8 cellular contexts compared by ENCODE assay signal in the genomic region with DNA sequence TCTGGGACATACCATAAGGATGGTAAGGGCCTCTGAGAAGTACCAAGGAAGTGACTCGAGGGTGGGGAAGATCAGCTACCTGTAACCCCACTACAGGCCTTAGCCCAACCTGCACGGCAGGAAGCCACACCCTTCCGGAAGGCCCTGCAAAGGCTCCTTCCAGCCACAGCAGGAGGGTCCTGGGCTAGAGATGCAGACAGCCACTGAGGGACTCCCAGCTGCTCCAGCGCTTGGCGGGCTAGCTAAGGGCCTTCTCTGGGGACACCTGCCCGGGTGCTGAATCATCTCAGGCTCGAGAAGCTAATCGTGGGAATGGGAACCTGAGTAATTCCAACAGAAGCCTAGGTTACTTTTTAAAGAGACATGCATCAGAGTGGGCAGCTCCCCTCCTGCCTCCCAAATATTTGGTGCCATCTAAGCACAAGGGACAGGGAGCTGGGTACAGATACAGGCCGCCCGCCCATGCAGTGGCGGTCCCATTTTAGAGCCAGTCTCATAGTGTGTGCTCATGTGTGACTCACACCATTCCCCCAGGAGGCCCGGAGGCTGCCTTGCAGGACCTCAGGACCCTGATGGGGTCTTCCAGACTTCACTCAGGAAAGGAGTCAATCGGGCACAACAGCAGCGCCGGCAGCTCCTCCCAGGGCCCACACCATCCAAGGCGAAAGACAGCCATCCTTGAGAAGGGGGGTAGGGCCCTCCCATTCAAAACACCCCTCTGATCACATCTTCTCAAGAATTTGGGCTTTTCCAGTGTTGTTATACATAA. TPM values are rescaled to one million over a fixed set of nuclear protein-coding genes. Genes with fewer than 3 reads are reported as not detected.
DNase-seq lines count a peak whose midpoint lies in the region; ATAC-seq and TF ChIP-seq lines count a peak whose summit lies in the region.

No MANE protein-coding gene starts in this region.

- H3K79me2 ChIP-seq in DOHH2 (ENCODE audit: control insufficient read depth, low read length) = peaks cover 99% of the 10 kb centered on the region
- peaks cover 99% of the 10 kb centered on the region for H3K79me2 ChIP-seq in SK-N-SH (ENCODE audit: insufficient read depth)

- POLR2A ChIA-PET in SK-N-SH (lab: Yijun Ruan, JAX) = no interaction called here

- no peaks in the 10 kb centered on the region for H3K9me3 ChIP-seq in DOHH2 (ENCODE audit: control insufficient read depth, insufficient read depth, low read length)
- no peaks in the 10 kb centered on the region for H3K9me3 ChIP-seq in SK-N-SH
- H3K9me3 ChIP-seq in sigmoid colon = no peaks in the 10 kb centered on the region

- H4K20me1 ChIP-seq in DOHH2 (ENCODE audit: control insufficient read depth, insufficient read depth, low read depth, low read length) = peaks cover 14% of the 10 kb centered on the region
- peaks cover 99% of the 10 kb centered on the region for H4K20me1 ChIP-seq in SK-N-SH (ENCODE audit: insufficient read depth)

- H3K4me3 ChIP-seq in DOHH2 (ENCODE audit: low read length) (peak overlapping the region; percentile 62), SK-N-SH (ENCODE audit: low read depth in 2 of 2, low read length in 1 of 2) (no peak overlapping the region), sigmoid colon (peak overlapping the region in 2 of 4 donors; percentile 6 to 22)

- H3K4me1 ChIP-seq in DOHH2 (ENCODE audit: control insufficient read depth, low read length) = peaks cover 96% of the 10 kb centered on the region
- H3K4me1 ChIP-seq in SK-N-SH (ENCODE audit: control insufficient read depth in 1 of 2, insufficient read depth in 2 of 2, low read depth in 1 of 2, low read length in 1 of 2) = peaks cover 6 to 34% of the 10 kb centered on the region in 2 experiments
- peaks cover 0 to 98% (median 96%) of the 10 kb centered on the region in 4 donors for H3K4me1 ChIP-seq in sigmoid colon

- intact Hi-C loops in sigmoid colon (cut with DNase I) = no loop called here

- H3K9ac ChIP-seq in SK-N-SH = no peak overlapping the region

- CTCF ChIA-PET in SK-N-SH (lab: Yijun Ruan, JAX) = interaction anchor here (1.9 kb wide), 1 partner anchor 91 kb away, joined by 5 read pairs; no protein-coding TSS in a partner anchor

- TF ChIP-seq EP300 in SK-N-SH (IDR thresholded peaks at IDR 0.05; ENCODE audit: borderline replicate concordance in 1 of 2, low read depth in 1 of 2, low read length in 1 of 2) (no peak), sigmoid colon (IDR thresholded peaks at IDR 0.05) (no peak)

- no peak for DNase-seq in SK-N-SH
- peak; percentile 42 for DNase-seq in effector CD4-positive, alpha-beta T cell
- no peak for DNase-seq in sigmoid colon
- no peak for DNase-seq in SHP77 treated with DMSO at 0.1 percent for 48 hours (lab: John Stamatoyannopoulos, UW)

- no peak overlapping the region for H2AFZ ChIP-seq in SK-N-SH (ENCODE audit: low read depth)

- WGBS in SK-N-SH (ENCODE audit: low lambda C conversion rate) = 70% methylated on average over 10 of the region's 16 CpGs
- 38 to 49% methylated on average over 16 of the region's 16 CpGs for WGBS in sigmoid colon, 2 donors

- H3K27me3 ChIP-seq in DOHH2 (ENCODE audit: control insufficient read depth, low read length) = no peaks in the 10 kb centered on the region
- no peaks in the 10 kb centered on the region for H3K27me3 ChIP-seq in SK-N-SH (ENCODE audit: insufficient read depth)
- no peaks in the 10 kb centered on the region for H3K27me3 ChIP-seq in sigmoid colon

- ATAC-seq in GM21447 (IDR thresholded peaks at IDR 0.05; ENCODE audit: unreplicated experiment) = no peak
- no peak for ATAC-seq in GM19023 (IDR thresholded peaks at IDR 0.05; ENCODE audit: unreplicated experiment)
- no peak for ATAC-seq in GM21381 (IDR thresholded peaks at IDR 0.05; ENCODE audit: unreplicated experiment)

- TF ChIP-seq RAD21 in SK-N-SH (IDR thresholded peaks at IDR 0.05; ENCODE audit: low read length) = no peak

- no peak for TF ChIP-seq POLR2A in sigmoid colon (IDR thresholded peaks at IDR 0.05)

- H3K27ac ChIP-seq in DOHH2 (ENCODE audit: low read depth, low read length) = peak overlapping the region; percentile 88
- peak overlapping the region in 1 of 2 experiments; percentile 51; a peak in 2 of 4 replicates for H3K27ac ChIP-seq in SK-N-SH (ENCODE audit: low read depth in 2 of 2, low read length in 1 of 2)
- H3K27ac ChIP-seq in sigmoid colon = peak overlapping the region; percentile 98 to 100 (median 100)

- H3K4me2 ChIP-seq in DOHH2 (ENCODE audit: low read length) (peak overlapping the region; percentile 85), SK-N-SH (peak overlapping the region; percentile 26)

- H3K36me3 ChIP-seq in DOHH2 (ENCODE audit: control insufficient read depth, low read length) = peaks cover 66% of the 10 kb centered on the region
- H3K36me3 ChIP-seq in SK-N-SH (replicated peaks in 1 of 2; ENCODE audit: control insufficient read depth in 1 of 2, insufficient read depth in 2 of 2, low read length in 1 of 2) = peaks cover 5 to 48% of the 10 kb centered on the region in 2 experiments
- peaks cover 0 to 5% (median 2%) of the 10 kb centered on the region in 4 donors for H3K36me3 ChIP-seq in sigmoid colon

- TF ChIP-seq CTCF in DOHH2 (IDR thresholded peaks at IDR 0.05; ENCODE audit: low read depth, low read length, poor library complexity, severe bottlenecking) = no peak
- no peak for TF ChIP-seq CTCF in SK-N-SH (IDR thresholded peaks at IDR 0.05)
- TF ChIP-seq CTCF in sigmoid colon (IDR thresholded peaks at IDR 0.05) = no peak

- H3K9me2 ChIP-seq in DOHH2 (replicated peaks; ENCODE audit: control insufficient read depth, low read length) (no peaks in the 10 kb centered on the region), SK-N-SH (no peaks in the 10 kb centered on the region)

- H3F3A ChIP-seq in DOHH2 (ENCODE audit: control insufficient read depth, insufficient read depth) (peaks cover 27% of the 10 kb centered on the region), SK-N-SH (replicated peaks; ENCODE audit: insufficient read depth) (peaks cover 37% of the 10 kb centered on the region)

TF ChIP-seq in SK-N-SH, 30 proteins besides CTCF, POLR2A, EP300 and RAD21:
- TF ChIP-seq YY1 (IDR thresholded peaks at IDR 0.05; ENCODE audit: low read depth) = no peak
- no peak for TF ChIP-seq MXI1 (IDR thresholded peaks at IDR 0.05; ENCODE audit: low read depth, low read length)
- TF ChIP-seq NFIC (IDR thresholded peaks at IDR 0.05; ENCODE audit: borderline replicate concordance) = no peak
- TF ChIP-seq, protein P1, sequence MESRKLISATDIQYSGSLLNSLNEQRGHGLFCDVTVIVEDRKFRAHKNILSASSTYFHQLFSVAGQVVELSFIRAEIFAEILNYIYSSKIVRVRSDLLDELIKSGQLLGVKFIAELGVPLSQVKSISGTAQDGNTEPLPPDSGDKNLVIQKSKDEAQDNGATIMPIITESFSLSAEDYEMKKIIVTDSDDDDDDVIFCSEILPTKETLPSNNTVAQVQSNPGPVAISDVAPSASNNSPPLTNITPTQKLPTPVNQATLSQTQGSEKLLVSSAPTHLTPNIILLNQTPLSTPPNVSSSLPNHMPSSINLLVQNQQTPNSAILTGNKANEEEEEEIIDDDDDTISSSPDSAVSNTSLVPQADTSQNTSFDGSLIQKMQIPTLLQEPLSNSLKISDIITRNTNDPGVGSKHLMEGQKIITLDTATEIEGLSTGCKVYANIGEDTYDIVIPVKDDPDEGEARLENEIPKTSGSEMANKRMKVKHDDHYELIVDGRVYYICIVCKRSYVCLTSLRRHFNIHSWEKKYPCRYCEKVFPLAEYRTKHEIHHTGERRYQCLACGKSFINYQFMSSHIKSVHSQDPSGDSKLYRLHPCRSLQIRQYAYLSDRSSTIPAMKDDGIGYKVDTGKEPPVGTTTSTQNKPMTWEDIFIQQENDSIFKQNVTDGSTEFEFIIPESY (IDR thresholded peaks at IDR 0.05; ENCODE audit: borderline replicate concordance, low read depth) = no peak
- TF ChIP-seq, protein P2, sequence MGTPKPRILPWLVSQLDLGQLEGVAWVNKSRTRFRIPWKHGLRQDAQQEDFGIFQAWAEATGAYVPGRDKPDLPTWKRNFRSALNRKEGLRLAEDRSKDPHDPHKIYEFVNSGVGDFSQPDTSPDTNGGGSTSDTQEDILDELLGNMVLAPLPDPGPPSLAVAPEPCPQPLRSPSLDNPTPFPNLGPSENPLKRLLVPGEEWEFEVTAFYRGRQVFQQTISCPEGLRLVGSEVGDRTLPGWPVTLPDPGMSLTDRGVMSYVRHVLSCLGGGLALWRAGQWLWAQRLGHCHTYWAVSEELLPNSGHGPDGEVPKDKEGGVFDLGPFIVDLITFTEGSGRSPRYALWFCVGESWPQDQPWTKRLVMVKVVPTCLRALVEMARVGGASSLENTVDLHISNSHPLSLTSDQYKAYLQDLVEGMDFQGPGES (IDR thresholded peaks at IDR 0.05; ENCODE audit: low read depth, low read length) = no peak
- TF ChIP-seq, protein P3, sequence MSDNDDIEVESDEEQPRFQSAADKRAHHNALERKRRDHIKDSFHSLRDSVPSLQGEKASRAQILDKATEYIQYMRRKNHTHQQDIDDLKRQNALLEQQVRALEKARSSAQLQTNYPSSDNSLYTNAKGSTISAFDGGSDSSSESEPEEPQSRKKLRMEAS (IDR thresholded peaks at IDR 0.05; ENCODE audit: low read depth) = no peak
- no peak for TF ChIP-seq FOSL2 (IDR thresholded peaks at IDR 0.05; ENCODE audit: borderline replicate concordance, low read depth)
- TF ChIP-seq TAF1 (IDR thresholded peaks at IDR 0.05; ENCODE audit: borderline replicate concordance, low read depth, low read length) = no peak
- no peak for TF ChIP-seq GABPA (IDR thresholded peaks at IDR 0.05; ENCODE audit: low read depth)
- TF ChIP-seq RFX5 (IDR thresholded peaks at IDR 0.05; ENCODE audit: low read length) = no peak

RNA-seq across cellular contexts. Expression of a gene that starts 8.0 kb away (rescaled TPM):
- polyA plus RNA-seq in SK-N-SH (2012; rRNA removed) = 202 and 303 TPM in 2 replicates
- 181 and 225 TPM in 2 replicates for polyA plus RNA-seq in SK-N-SH (2012; cell fraction: cytosol; rRNA removed)
- 401 and 439 TPM in 2 replicates for polyA plus RNA-seq in SK-N-SH (2012; cell fraction: nucleus; rRNA removed)
- total RNA-seq in sigmoid colon = 100 to 1,000 TPM; 147 to 273 (median 184) TPM
- polyA plus RNA-seq in sigmoid colon = 100 to 1,000 TPM in 1 of 3 donors, 10 to 100 TPM in 2; 63.7 to 307 (median 88.3) TPM
